17 cellular contexts compared by ENCODE assay signal in genomic region chr1:106975944-106976343, GRCh38.
DNase-seq lines count a peak whose midpoint lies in the region; ATAC-seq and TF ChIP-seq lines count a peak whose summit lies in the region.
"Had no signal": no experiment of that assay in that cellular context is flagged by ENCODE, and none has a peak within 500 bp of the region (broad histone marks: within the 10 kb centered on the region; RNA-seq: fewer than 3 reads in every experiment).

No MANE protein-coding gene starts in this region.

- H3K9me3 ChIP-seq in IMR-90 (ENCODE audit: control insufficient read depth, insufficient read depth, low read length) (no peaks in the 10 kb centered on the region), SU-DHL-6 (ENCODE audit: insufficient read depth, low read length) (no peaks in the 10 kb centered on the region), heart left ventricle (peaks cover 0 to 4% (median 0%) of the 10 kb centered on the region in 12 donors)
- H3K9me3 ChIP-seq: lower lobe of right lung, right atrium auricular region had no signal

- no peak overlapping the region for H2BK20ac ChIP-seq in IMR-90 (ENCODE audit: low read depth, low read length)

- H3K4me3 ChIP-seq in IMR-90 (ENCODE audit: insufficient read depth, low read depth, low read length): no peak overlapping the region
- H3K4me3 ChIP-seq in SU-DHL-6 (ENCODE audit: insufficient read depth, low read length, poor library complexity, severe bottlenecking): no peak overlapping the region
- H3K4me3 ChIP-seq in heart left ventricle: no peak overlapping the region
- H3K4me3 ChIP-seq: lower lobe of right lung, right atrium auricular region had no signal

- DNase-seq in EH (ENCODE audit: low read depth) (peak; percentile 17), IMR-90 (peak; percentile 6), iPS-NIHi11 (ENCODE audit: low spot score) (peak; percentile 19), NCI-H1930 (lab: John Stamatoyannopoulos, UW) (no peak), NCI-H2171 treated with DMSO at 0.1 percent for 48 hours (lab: John Stamatoyannopoulos, UW) (no peak), heart left ventricle (no peak), HuH-7 (ENCODE audit: low spot score) (no peak)
- DNase-seq: activated CD4-positive, alpha-beta T cell treated with anti-CD3 and anti-CD28 coated beads for 36 hours; activated T-cell treated with anti-CD3 and anti-CD28 coated beads, Interleukin-2, amount 50 U/mL, for 24 hours; C1 segment of cervical spinal cord; cerebellar nuclear complex; lower lobe of right lung; T-helper 1 cell; trophoblast cell had no signal

- H3K79me1 ChIP-seq in IMR-90 (ENCODE audit: low read depth in 1 of 2, low read length in 2 of 2): no peaks in the 10 kb centered on the region

- H3K4me1 ChIP-seq in IMR-90 (ENCODE audit: control insufficient read depth, insufficient read depth, low read length) (no peaks in the 10 kb centered on the region), heart left ventricle (no peaks in the 10 kb centered on the region)
- H3K4me1 ChIP-seq: lower lobe of right lung, right atrium auricular region had no signal

- no TSS peak for BruUV-seq in IMR-90 (replicated peaks; lab: Mats Ljungman, UMichigan)

- no peak overlapping the region for H3K4me2 ChIP-seq in IMR-90 (ENCODE audit: low read depth, low read length)
- H3K4me2 ChIP-seq in SU-DHL-6 (ENCODE audit: low read depth, low read length, poor library complexity, severe bottlenecking): no peak overlapping the region

- no peaks in the 10 kb centered on the region for H4K20me1 ChIP-seq in IMR-90 (ENCODE audit: insufficient read depth, low read length)
- no peaks in the 10 kb centered on the region for H4K20me1 ChIP-seq in SU-DHL-6 (ENCODE audit: low read depth, low read length)

- no CpG with 5 or more reads among the region's 2 CpGs for WGBS in IMR-90 (ENCODE audit: extremely low coverage in 2 of 2, insufficient read length in 1 of 2), 2 experiments
- WGBS in heart left ventricle, 4 donors: 65 to 78% (median 71%) methylated on average over 2 of the region's 2 CpGs

- dilution Hi-C loops in IMR-90 (cut with HindIII; ENCODE audit: low sequenced_read_pairs, unreplicated experiment): no loop called here

- H3K27me3 ChIP-seq in IMR-90 (ENCODE audit: control insufficient read depth, insufficient read depth, low read length) (no peaks in the 10 kb centered on the region), SU-DHL-6 (ENCODE audit: low read length) (no peaks in the 10 kb centered on the region), heart left ventricle (no peaks in the 10 kb centered on the region)
- H3K27me3 ChIP-seq: right atrium auricular region had no signal

- no peaks in the 10 kb centered on the region for H3K79me2 ChIP-seq in SU-DHL-6 (ENCODE audit: insufficient read depth, low read length)

- no peaks in the 10 kb centered on the region for H3F3A ChIP-seq in SU-DHL-6 (ENCODE audit: insufficient read depth)

- H2BK120ac ChIP-seq in IMR-90 (ENCODE audit: low read depth, low read length): no peak overlapping the region

- H4K8ac ChIP-seq in IMR-90 (ENCODE audit: low read depth in 2 of 2, low read length in 2 of 2): no peak overlapping the region

- ATAC-seq in IMR-90 (ENCODE audit: low read depth): no peak
- no peak for ATAC-seq in heart left ventricle
- ATAC-seq: activated CD4-positive, alpha-beta T cell treated with anti-CD3 and anti-CD28 coated beads for 36 hours; lower lobe of right lung had no signal

- TF ChIP-seq CTCF in IMR-90 (conservative IDR thresholded peaks at IDR 0.05; ENCODE audit: low read depth, low read length) (peak; percentile 31; the same call in 1 of the 2 replicates), SU-DHL-6 (IDR thresholded peaks at IDR 0.05; ENCODE audit: insufficient read depth, low read length, poor library complexity, severe bottlenecking) (no peak), heart left ventricle (IDR thresholded peaks at IDR 0.05) (no peak)

- H3K9ac ChIP-seq in IMR-90 (ENCODE audit: low read depth, low read length) (no peak overlapping the region), SU-DHL-6 (ENCODE audit: low read length) (no peak overlapping the region)

- H3K56ac ChIP-seq in IMR-90 (ENCODE audit: extremely low read depth, insufficient read depth, low read length): no peak overlapping the region

- no peak overlapping the region for H2BK5ac ChIP-seq in IMR-90 (ENCODE audit: low read depth, low read length, poor library complexity, severe bottlenecking)

- TF ChIP-seq RAD21 in IMR-90 (IDR thresholded peaks at IDR 0.05; ENCODE audit: low read length): peak; percentile 40

- H2AFZ ChIP-seq in IMR-90 (replicated peaks; ENCODE audit: low read length, poor library complexity) (no peak overlapping the region), SU-DHL-6 (ENCODE audit: low read depth, low read length, severe bottlenecking) (peak overlapping the region; percentile 16)

- CTCF ChIA-PET in IMR-90 (lab: Yijun Ruan, JAX): no interaction called here

- H3K14ac ChIP-seq in IMR-90 (replicated peaks; ENCODE audit: low read depth, low read length): no peak overlapping the region

- in situ Hi-C loops in IMR-90 (cut with MboI; ENCODE audit: low sequenced_read_pairs): no loop called here

- no peak overlapping the region for H4K5ac ChIP-seq in IMR-90 (ENCODE audit: low read depth, low read length)

- no peak overlapping the region for H3K18ac ChIP-seq in IMR-90 (ENCODE audit: low read depth, low read length)

- no peaks in the 10 kb centered on the region for H3K9me1 ChIP-seq in IMR-90 (ENCODE audit: insufficient read depth, low read length)

- H3K9me2 ChIP-seq in SU-DHL-6 (replicated peaks; ENCODE audit: insufficient read depth, low read length): no peaks in the 10 kb centered on the region

- no peak overlapping the region for H2AK9ac ChIP-seq in IMR-90 (replicated peaks; ENCODE audit: low read depth, low read length, poor library complexity)

- H3K23ac ChIP-seq in IMR-90 (ENCODE audit: low read depth, low read length): no peak overlapping the region

- no peak overlapping the region for H4K91ac ChIP-seq in IMR-90 (ENCODE audit: insufficient read depth, low read depth, low read length)

- no peak overlapping the region for H3K27ac ChIP-seq in IMR-90 (ENCODE audit: insufficient read depth, low read length)
- no peak overlapping the region for H3K27ac ChIP-seq in SU-DHL-6 (ENCODE audit: low read depth, low read length)
- no peak overlapping the region for H3K27ac ChIP-seq in heart left ventricle
- H3K27ac ChIP-seq: epithelial cell of prostate, lower lobe of right lung, right atrium auricular region had no signal

- POLR2A ChIA-PET in IMR-90 (lab: Charles Lee; ENCODE audit: unreplicated experiment): no interaction called here

- no peak overlapping the region for H3K4ac ChIP-seq in IMR-90 (ENCODE audit: low read depth, low read length)

- TF ChIP-seq POLR2A in IMR-90 (IDR thresholded peaks at IDR 0.05; ENCODE audit: low read depth, low read length): no peak
- no peak for TF ChIP-seq POLR2A in heart left ventricle (IDR thresholded peaks at IDR 0.05)

- intact Hi-C loops in IMR-90 (cut with micrococcal nuclease) (no loop called here), heart left ventricle (cut with DNase I) (loop anchor here in 1 of 10 donors (2.0 kb wide), 1 partner anchor 65 kb away; no protein-coding TSS in a partner anchor)

- no peaks in the 10 kb centered on the region for H3K36me3 ChIP-seq in IMR-90 (ENCODE audit: control insufficient read depth, insufficient read depth, low read length)
- no peaks in the 10 kb centered on the region; the same call in 1 of the 2 replicates for H3K36me3 ChIP-seq in SU-DHL-6 (ENCODE audit: low read length)
- no peaks in the 10 kb centered on the region for H3K36me3 ChIP-seq in heart left ventricle
- H3K36me3 ChIP-seq: lower lobe of right lung, right atrium auricular region had no signal

- H2AK5ac ChIP-seq in IMR-90 (ENCODE audit: low read depth, low read length): no peak overlapping the region

- no peak overlapping the region for H2BK15ac ChIP-seq in IMR-90 (ENCODE audit: low read depth, low read length)

TF ChIP-seq in IMR-90, 13 proteins besides CTCF, POLR2A, EP300 and RAD21:
- TF ChIP-seq BHLHE40 (IDR thresholded peaks at IDR 0.05; ENCODE audit: low read depth, low read length): no peak
- 0 out of 2 replicates have a peak, but pooled peaks have one; percentile 6 for TF ChIP-seq SMC3 (IDR thresholded peaks at IDR 0.05; ENCODE audit: low read depth, low read length)
TF ChIP-seq in IMR-90: peak in this region for 1.

Comparison
In these comparisons a context has a peak if more than half of its experiments do, and no peak if none do; other contexts are left out.
1. DNase-seq: peak in EH (single experiment), IMR-90 (single experiment) and iPS-NIHi11 (single experiment); none in NCI-H1930 (0 of 2), NCI-H2171 treated with DMSO at 0.1 percent for 48 hours (single experiment), heart left ventricle (0 of 5) and HuH-7 (single experiment).